ENCODE assay signal across 37 cellular contexts in the genomic region with DNA sequence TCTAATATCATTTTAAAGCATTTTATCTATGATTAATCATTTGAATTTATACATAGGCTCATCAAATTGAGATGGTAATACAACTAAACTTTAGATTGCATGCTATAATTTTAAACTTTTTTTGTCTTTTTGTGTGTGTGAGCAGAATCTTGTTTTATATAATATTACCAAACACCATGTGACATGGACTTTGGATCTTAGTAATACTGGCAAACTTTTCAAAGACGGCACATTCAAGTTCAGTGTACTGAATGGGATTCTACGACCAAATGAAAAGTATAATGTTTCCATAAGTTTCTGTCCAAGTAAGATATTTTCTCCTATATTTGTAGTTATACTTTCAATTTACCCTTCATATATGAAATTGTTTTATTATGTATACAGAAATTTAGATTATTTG.
"Had no signal": no experiment of that assay in that cellular context is flagged by ENCODE, and none has a peak within 500 bp of the region (broad histone marks: within the 10 kb centered on the region; RNA-seq: fewer than 3 reads in every experiment).

No MANE protein-coding gene starts in this region.

- H3K27me3 ChIP-seq: ascending aorta, cardiac muscle cell had no signal

- H3K4me1 ChIP-seq: ascending aorta had no signal

- DNase-seq: activated B cell treated with CpG ODN at 0.5 μM for 24 hours; activated CD4-positive, alpha-beta memory T cell treated with anti-CD3 and anti-CD28 coated beads for 36 hours; activated CD4-positive, alpha-beta T cell treated with anti-CD3 and anti-CD28 coated beads for 4 hours; activated CD4-positive, alpha-beta T cell treated with anti-CD3 and anti-CD28 coated beads, Interleukin-2, amount 10 ng/mL, durations not matched to agents 24 days and 14 days; activated CD4-positive, alpha-beta T cell treated with anti-CD3 and anti-CD28 coated beads, Interleukin-2, amount 50 U/mL, for 1 hour; activated CD4-positive, alpha-beta T cell treated with anti-CD3 and anti-CD28 coated beads, Interleukin-2, amount 50 U/mL, for 4 hours; activated CD4-positive, CD25-positive, alpha-beta regulatory T cell treated with anti-CD3 and anti-CD28 coated beads, Interleukin-2, amount 50 U/mL, for 72 hours; activated CD8-positive, alpha-beta memory T cell treated with anti-CD3 and anti-CD28 coated beads, Interleukin-2, amount 50 U/mL, for 4 hours; activated CD8-positive, alpha-beta T cell treated with anti-CD3 and anti-CD28 coated beads for 36 hours; activated effector memory CD4-positive, alpha-beta T cell treated with Interleukin-2 at 50 U/mL for 16 hours; activated gamma-delta T cell; activated naive CD4-positive, alpha-beta T cell treated with anti-CD3 and anti-CD28 coated beads, Interleukin-2, amount 10 ng/mL, durations not matched to agents 7 days and 5 days; activated naive CD4-positive, alpha-beta T cell treated with Interleukin-2 at 50 U/mL for 16 hours; activated naive CD8-positive, alpha-beta T cell treated with anti-CD3 and anti-CD28 coated beads, Interleukin-2, amount 10 ng/mL, durations not matched to agents 7 days and 5 days; activated naive CD8-positive, alpha-beta T cell treated with anti-CD3 and anti-CD28 coated beads, Interleukin-2, amount 50 U/mL, for 24 hours; activated T-cell treated with anti-CD3 and anti-CD28 coated beads for 4 hours; activated T-cell treated with anti-CD3 and anti-CD28 coated beads, Interleukin-2, amount 50 U/mL, for 1 hour; activated T-cell treated with anti-CD3 and anti-CD28 coated beads, Interleukin-2, amount 50 U/mL, for 4 hours; activated T-cell treated with anti-CD3 and anti-CD28 coated beads, Interleukin-2, amount 50 U/mL, for 72 hours; amygdala; anterior cingulate cortex; caudate nucleus; T-helper 1 cell; T-helper 2 cell; T-helper 9 cell had no signal

- H3K4me3 Mint-ChIP-seq: activated B cell treated with CpG ODN at 0.5 μM for 24 hours; activated CD4-positive, alpha-beta memory T cell treated with anti-CD3 and anti-CD28 coated beads for 36 hours; activated CD4-positive, alpha-beta T cell treated with anti-CD3 and anti-CD28 coated beads, Interleukin-2, amount 10 ng/mL, durations not matched to agents 24 days and 14 days; activated CD8-positive, alpha-beta T cell treated with anti-CD3 and anti-CD28 coated beads for 36 hours; activated naive CD4-positive, alpha-beta T cell treated with anti-CD3 and anti-CD28 coated beads, Interleukin-2, amount 10 ng/mL, durations not matched to agents 7 days and 5 days; activated naive CD4-positive, alpha-beta T cell treated with anti-CD3 and anti-CD28 coated beads, Interleukin-2, amount 50 U/mL, for 24 hours; activated naive CD8-positive, alpha-beta T cell; activated naive CD8-positive, alpha-beta T cell treated with anti-CD3 and anti-CD28 coated beads, Interleukin-2, amount 10 ng/mL, durations not matched to agents 7 days and 5 days; activated naive CD8-positive, alpha-beta T cell treated with anti-CD3 and anti-CD28 coated beads, Interleukin-2, amount 50 U/mL, for 24 hours; activated T-cell treated with anti-CD3 and anti-CD28 coated beads, Interleukin-2, amount 50 U/mL, for 4 hours; activated T-cell treated with anti-CD3 and anti-CD28 coated beads, Interleukin-2, amount 50 U/mL, for 72 hours; activated T-helper 1 cell treated with anti-CD3 and anti-CD28 coated beads, Interleukin-12 subunit alpha, Interleukin-12 subunit beta, Interleukin-2, Interleukin-4 antibody, amounts not matched to agents 30 ng/mL and 10 ng/mL and 1 ng/mL, durations not matched to agents 14 hours and 24 hours and 36 hours; brain; central memory CD8-positive, alpha-beta T cell; T-helper 1 cell treated with Interleukin-12 subunit alpha and Interleukin-12 subunit beta and Interleukin-4 antibody, amounts not matched to agents 30 μg/mL and 1 μg/mL, for 36 hours; T-helper 2 cell treated with Interferon-gamma antibody and Interleukin-4, amounts not matched to agents 5 μg/mL and 100 μg/mL, for 36 hours had no signal

- H3K36me3 Mint-ChIP-seq: activated CD4-positive, alpha-beta memory T cell treated with anti-CD3 and anti-CD28 coated beads for 36 hours; activated naive CD4-positive, alpha-beta T cell treated with anti-CD3 and anti-CD28 coated beads, Interleukin-2, amount 10 ng/mL, durations not matched to agents 7 days and 5 days; activated naive CD4-positive, alpha-beta T cell treated with anti-CD3 and anti-CD28 coated beads, Interleukin-2, amount 50 U/mL, for 24 hours; activated naive CD8-positive, alpha-beta T cell; activated naive CD8-positive, alpha-beta T cell treated with anti-CD3 and anti-CD28 coated beads, Interleukin-2, amount 10 ng/mL, durations not matched to agents 7 days and 5 days; brain had no signal

- H3K9me3 ChIP-seq: ascending aorta had no signal

- H3K4me3 ChIP-seq: ascending aorta, cardiac muscle cell had no signal

- FAIRE-seq: bronchial epithelial cell had no signal

- H3K27ac ChIP-seq: ascending aorta, cardiac muscle cell, VCaP had no signal

- H3K4me1 Mint-ChIP-seq: activated B cell treated with CpG ODN at 0.5 μM for 24 hours; activated CD4-positive, alpha-beta T cell treated with anti-CD3 and anti-CD28 coated beads, Interleukin-2, amount 10 ng/mL, durations not matched to agents 24 days and 14 days; activated naive CD4-positive, alpha-beta T cell treated with anti-CD3 and anti-CD28 coated beads, Interleukin-2, amount 10 ng/mL, durations not matched to agents 7 days and 5 days; activated naive CD4-positive, alpha-beta T cell treated with anti-CD3 and anti-CD28 coated beads, Interleukin-2, amount 50 U/mL, for 24 hours; activated naive CD8-positive, alpha-beta T cell treated with anti-CD3 and anti-CD28 coated beads, Interleukin-2, amount 10 ng/mL, durations not matched to agents 7 days and 5 days; activated naive CD8-positive, alpha-beta T cell treated with anti-CD3 and anti-CD28 coated beads, Interleukin-2, amount 50 U/mL, for 24 hours; brain; central memory CD8-positive, alpha-beta T cell had no signal

- H3K27me3 Mint-ChIP-seq: activated B cell treated with CpG ODN at 0.5 μM for 24 hours; activated CD4-positive, alpha-beta memory T cell treated with anti-CD3 and anti-CD28 coated beads for 36 hours; activated CD4-positive, alpha-beta T cell treated with anti-CD3 and anti-CD28 coated beads, Interleukin-2, amount 10 ng/mL, durations not matched to agents 24 days and 14 days; activated CD8-positive, alpha-beta T cell treated with anti-CD3 and anti-CD28 coated beads for 36 hours; activated naive CD4-positive, alpha-beta T cell treated with anti-CD3 and anti-CD28 coated beads, Interleukin-2, amount 10 ng/mL, durations not matched to agents 7 days and 5 days; activated naive CD4-positive, alpha-beta T cell treated with anti-CD3 and anti-CD28 coated beads, Interleukin-2, amount 50 U/mL, for 24 hours; activated naive CD8-positive, alpha-beta T cell; activated naive CD8-positive, alpha-beta T cell treated with anti-CD3 and anti-CD28 coated beads, Interleukin-2, amount 10 ng/mL, durations not matched to agents 7 days and 5 days; activated naive CD8-positive, alpha-beta T cell treated with anti-CD3 and anti-CD28 coated beads, Interleukin-2, amount 50 U/mL, for 24 hours; central memory CD8-positive, alpha-beta T cell had no signal

- H3K27ac Mint-ChIP-seq: activated B cell treated with CpG ODN at 0.5 μM for 24 hours; activated CD4-positive, alpha-beta memory T cell treated with anti-CD3 and anti-CD28 coated beads for 36 hours; activated CD4-positive, alpha-beta T cell treated with anti-CD3 and anti-CD28 coated beads, Interleukin-2, amount 10 ng/mL, durations not matched to agents 24 days and 14 days; activated CD8-positive, alpha-beta T cell treated with anti-CD3 and anti-CD28 coated beads for 36 hours; activated naive CD4-positive, alpha-beta T cell treated with anti-CD3 and anti-CD28 coated beads, Interleukin-2, amount 10 ng/mL, durations not matched to agents 7 days and 5 days; activated naive CD4-positive, alpha-beta T cell treated with anti-CD3 and anti-CD28 coated beads, Interleukin-2, amount 50 U/mL, for 24 hours; activated naive CD8-positive, alpha-beta T cell; activated naive CD8-positive, alpha-beta T cell treated with anti-CD3 and anti-CD28 coated beads, Interleukin-2, amount 10 ng/mL, durations not matched to agents 7 days and 5 days; activated naive CD8-positive, alpha-beta T cell treated with anti-CD3 and anti-CD28 coated beads, Interleukin-2, amount 50 U/mL, for 24 hours; activated T-cell treated with anti-CD3 and anti-CD28 coated beads, Interleukin-2, amount 50 U/mL, for 72 hours; activated T-helper 1 cell treated with anti-CD3 and anti-CD28 coated beads, Interleukin-12 subunit alpha, Interleukin-12 subunit beta, Interleukin-2, Interleukin-4 antibody, amounts not matched to agents 30 ng/mL and 10 ng/mL and 1 ng/mL, durations not matched to agents 14 hours and 24 hours and 36 hours; activated T-helper 2 cell treated with anti-CD3 and anti-CD28 coated beads, Interferon-gamma antibody, Interleukin-2, Interleukin-4, amounts not matched to agents 10 μg/mL and 5 μg/mL and 100 μg/mL, durations not matched to agents 14 hours and 24 hours and 36 hours; brain; T-helper 1 cell treated with Interleukin-12 subunit alpha and Interleukin-12 subunit beta and Interleukin-4 antibody, amounts not matched to agents 30 μg/mL and 1 μg/mL, for 36 hours; T-helper 2 cell treated with Interferon-gamma antibody and Interleukin-4, amounts not matched to agents 5 μg/mL and 100 μg/mL, for 36 hours had no signal

- H3K36me3 ChIP-seq: ascending aorta, cardiac muscle cell had no signal

- ATAC-seq: activated CD8-positive, alpha-beta T cell treated with anti-CD3 and anti-CD28 coated beads for 36 hours; activated naive CD8-positive, alpha-beta T cell treated with anti-CD3 and anti-CD28 coated beads, Interleukin-2, amount 50 U/mL, for 24 hours; activated T-cell treated with anti-CD3 and anti-CD28 coated beads, Interleukin-2, amount 50 U/mL, for 4 hours; activated T-cell treated with anti-CD3 and anti-CD28 coated beads, Interleukin-2, amount 50 U/mL, for 72 hours had no signal

- H3K9me3 Mint-ChIP-seq: activated B cell treated with CpG ODN at 0.5 μM for 24 hours; activated CD4-positive, alpha-beta memory T cell treated with anti-CD3 and anti-CD28 coated beads for 36 hours; activated CD4-positive, alpha-beta T cell treated with anti-CD3 and anti-CD28 coated beads, Interleukin-2, amount 10 ng/mL, durations not matched to agents 24 days and 14 days; activated CD8-positive, alpha-beta T cell treated with anti-CD3 and anti-CD28 coated beads for 36 hours; activated naive CD4-positive, alpha-beta T cell treated with anti-CD3 and anti-CD28 coated beads, Interleukin-2, amount 10 ng/mL, durations not matched to agents 7 days and 5 days; activated naive CD4-positive, alpha-beta T cell treated with anti-CD3 and anti-CD28 coated beads, Interleukin-2, amount 50 U/mL, for 24 hours; activated naive CD8-positive, alpha-beta T cell treated with anti-CD3 and anti-CD28 coated beads, Interleukin-2, amount 10 ng/mL, durations not matched to agents 7 days and 5 days; activated naive CD8-positive, alpha-beta T cell treated with anti-CD3 and anti-CD28 coated beads, Interleukin-2, amount 50 U/mL, for 24 hours; activated T-cell treated with anti-CD3 and anti-CD28 coated beads, Interleukin-2, amount 50 U/mL, for 4 hours; activated T-cell treated with anti-CD3 and anti-CD28 coated beads, Interleukin-2, amount 50 U/mL, for 72 hours; activated T-helper 1 cell treated with anti-CD3 and anti-CD28 coated beads, Interleukin-12 subunit alpha, Interleukin-12 subunit beta, Interleukin-2, Interleukin-4 antibody, amounts not matched to agents 30 ng/mL and 10 ng/mL and 1 ng/mL, durations not matched to agents 14 hours and 24 hours and 36 hours; activated T-helper 2 cell treated with anti-CD3 and anti-CD28 coated beads, Interferon-gamma antibody, Interleukin-2, Interleukin-4, amounts not matched to agents 10 μg/mL and 5 μg/mL and 100 μg/mL, durations not matched to agents 14 hours and 24 hours and 36 hours; brain; central memory CD8-positive, alpha-beta T cell; T-helper 1 cell treated with Interleukin-12 subunit alpha and Interleukin-12 subunit beta and Interleukin-4 antibody, amounts not matched to agents 30 μg/mL and 1 μg/mL, for 36 hours; T-helper 2 cell treated with Interferon-gamma antibody and Interleukin-4, amounts not matched to agents 5 μg/mL and 100 μg/mL, for 36 hours had no signal
